ENCODE assay signal across 21 cellular contexts in the genomic region with DNA sequence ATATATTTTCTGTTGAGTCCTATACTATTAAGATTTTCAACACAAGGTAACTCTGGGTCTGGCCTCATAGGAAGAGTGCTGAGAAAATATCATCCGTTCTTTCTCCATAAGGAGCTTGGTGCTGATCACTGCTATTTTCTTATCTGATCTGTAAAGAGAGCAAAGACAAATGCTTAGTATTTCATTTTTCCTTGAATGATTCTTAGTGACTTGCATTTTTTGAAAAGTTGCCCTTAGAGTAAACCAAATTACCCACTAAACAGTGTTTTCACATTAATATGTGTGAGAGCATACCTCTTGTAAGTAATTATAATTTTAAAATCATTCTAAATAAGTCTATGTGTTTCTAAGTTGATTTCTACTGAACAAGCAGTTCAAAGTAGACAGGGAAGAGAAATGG.
"Had no signal": no experiment of that assay in that cellular context is flagged by ENCODE, and none has a peak within 500 bp of the region (broad histone marks: within the 10 kb centered on the region; RNA-seq: fewer than 3 reads in every experiment).

No MANE protein-coding gene starts in this region.

- FAIRE-seq: HTR-8/SVneo had no signal

- DNase-seq: KBM-7, NCI-H1092, NCI-H1105 treated with DMSO at 0.1 percent for 48 hours, NCI-H1417 treated with DMSO at 0.1 percent for 48 hours, NCI-H146, NCI-H1694 treated with DMSO at 0.1 percent for 48 hours, NCI-H1930, NCI-H2081, NCI-H2107, NCI-H2227 treated with DMSO at 0.1 percent for 48 hours, NCI-H524 treated with DMSO at 0.1 percent for 48 hours, NCI-H69, NCI-H774, PC-3, SHP77 had no signal

- H3K4me3 Mint-ChIP-seq: IgD-negative memory B cell had no signal

- H3K27ac Mint-ChIP-seq: IgD-negative memory B cell had no signal

- H3K27me3 Mint-ChIP-seq: IgD-negative memory B cell had no signal

- ATAC-seq: Panc1, PC-3, SK-N-SH treated with all-trans-retinoic acid at 6 μM for 48 hours had no signal

- H3K27ac ChIP-seq: HL-60, RWPE1 had no signal
